ENCODE assay signal across 20 cellular contexts in genomic region chr16:66322174-66322573, GRCh38. TPM values are rescaled to one million over a fixed set of nuclear protein-coding genes. Genes with fewer than 3 reads are reported as not detected.
A peak's percentile ranks its signal among the peaks of the same experiment; 100 is the strongest.
DNase-seq lines count a peak whose midpoint lies in the region; ATAC-seq, FAIRE-seq and TF ChIP-seq lines count a peak whose summit lies in the region.
"Had no signal": no experiment of that assay in that cellular context is flagged by ENCODE, and none has a peak within 500 bp of the region (broad histone marks: within the 10 kb centered on the region; RNA-seq: fewer than 3 reads in every experiment).

No MANE protein-coding gene starts in this region.

- H3K4me3 Mint-ChIP-seq in activated naive CD8-positive, alpha-beta T cell treated with anti-CD3 and anti-CD28 coated beads for 36 hours = no peak overlapping the region
- no peak overlapping the region for H3K4me3 Mint-ChIP-seq in MCF 10A (ENCODE audit: unreplicated experiment)
- H3K4me3 Mint-ChIP-seq: activated naive CD8-positive, alpha-beta T cell treated with anti-CD3 and anti-CD28 coated beads, Interleukin-2, amount 50 U/mL, for 24 hours; immature natural killer cell; stimulated activated naive CD8-positive, alpha-beta T cell treated with anti-CD3 and anti-CD28 coated beads, Interleukin-15, Interleukin-2, amounts not matched to agents 100 ng/mL and 50 ng/mL, for 24 hours had no signal

- H3K27ac Mint-ChIP-seq in activated naive CD8-positive, alpha-beta T cell treated with anti-CD3 and anti-CD28 coated beads for 36 hours = no peak overlapping the region
- no peak overlapping the region for H3K27ac Mint-ChIP-seq in MCF 10A (ENCODE audit: low read depth, unreplicated experiment)
- H3K27ac Mint-ChIP-seq: activated naive CD8-positive, alpha-beta T cell treated with anti-CD3 and anti-CD28 coated beads, Interleukin-2, amount 50 U/mL, for 24 hours; activated T-helper 2 cell treated with anti-CD3 and anti-CD28 coated beads, Interferon-gamma antibody, Interleukin-2, Interleukin-4, amounts not matched to agents 10 μg/mL and 5 μg/mL and 100 μg/mL, durations not matched to agents 14 hours and 24 hours and 36 hours; immature natural killer cell; stimulated activated naive CD8-positive, alpha-beta T cell treated with anti-CD3 and anti-CD28 coated beads, Interleukin-15, Interleukin-2, amounts not matched to agents 100 ng/mL and 50 ng/mL, for 24 hours had no signal

- FAIRE-seq in GM12891 (lab: Jason Lieb, UNC) = no peak
- FAIRE-seq: A549 had no signal

- ATAC-seq in GM19043 (IDR thresholded peaks at IDR 0.05; ENCODE audit: low read depth, unreplicated experiment) (peak; percentile 87), HG02623 (IDR thresholded peaks at IDR 0.05; ENCODE audit: unreplicated experiment) (peak; percentile 66), HG03378 (IDR thresholded peaks at IDR 0.05; ENCODE audit: unreplicated experiment) (peak; percentile 81)
- ATAC-seq: activated naive CD8-positive, alpha-beta T cell treated with anti-CD3 and anti-CD28 coated beads, Interleukin-2, amount 50 U/mL, for 24 hours had no signal

- H3K9me3 Mint-ChIP-seq in activated naive CD8-positive, alpha-beta T cell treated with anti-CD3 and anti-CD28 coated beads for 36 hours = no peaks in the 10 kb centered on the region
- no peaks in the 10 kb centered on the region for H3K9me3 Mint-ChIP-seq in MCF 10A (ENCODE audit: unreplicated experiment)
- H3K9me3 Mint-ChIP-seq: activated naive CD8-positive, alpha-beta T cell treated with anti-CD3 and anti-CD28 coated beads, Interleukin-2, amount 50 U/mL, for 24 hours; activated T-helper 2 cell treated with anti-CD3 and anti-CD28 coated beads, Interferon-gamma antibody, Interleukin-2, Interleukin-4, amounts not matched to agents 10 μg/mL and 5 μg/mL and 100 μg/mL, durations not matched to agents 14 hours and 24 hours and 36 hours; immature natural killer cell; stimulated activated naive CD8-positive, alpha-beta T cell treated with anti-CD3 and anti-CD28 coated beads, Interleukin-15, Interleukin-2, amounts not matched to agents 100 ng/mL and 50 ng/mL, for 24 hours had no signal

- intact Hi-C loops in MCF 10A (cut with micrococcal nuclease) = no loop called here

- no peaks in the 10 kb centered on the region for H3K27me3 Mint-ChIP-seq in activated naive CD8-positive, alpha-beta T cell treated with anti-CD3 and anti-CD28 coated beads for 36 hours
- peaks cover 29% of the 10 kb centered on the region for H3K27me3 Mint-ChIP-seq in MCF 10A (ENCODE audit: insufficient read depth, unreplicated experiment)
- H3K27me3 Mint-ChIP-seq: activated naive CD8-positive, alpha-beta T cell treated with anti-CD3 and anti-CD28 coated beads, Interleukin-2, amount 50 U/mL, for 24 hours had no signal

- no TSS peak for BruUV-seq in MCF 10A (replicated peaks; lab: Mats Ljungman, UMichigan)

- H3K4me1 Mint-ChIP-seq in activated naive CD8-positive, alpha-beta T cell treated with anti-CD3 and anti-CD28 coated beads for 36 hours = no peaks in the 10 kb centered on the region
- H3K4me1 Mint-ChIP-seq in MCF 10A (ENCODE audit: insufficient read depth, unreplicated experiment) = no peaks in the 10 kb centered on the region
- H3K4me1 Mint-ChIP-seq: activated naive CD8-positive, alpha-beta T cell treated with anti-CD3 and anti-CD28 coated beads, Interleukin-2, amount 50 U/mL, for 24 hours; immature natural killer cell had no signal

- no peak for DNase-seq in GM12891 (ENCODE audit: insufficient read length, low spot score)
- no peak for DNase-seq in activated naive CD8-positive, alpha-beta T cell treated with anti-CD3 and anti-CD28 coated beads for 36 hours
- no peak for DNase-seq in NCI-H526 (lab: John Stamatoyannopoulos, UW)
- DNase-seq in MCF 10A (ENCODE audit: unreplicated experiment) = no peak
- DNase-seq in T1000 (lab: John Stamatoyannopoulos, UW) = no peak
- DNase-seq: activated CD4-positive, alpha-beta T cell treated with anti-CD3 and anti-CD28 coated beads for 48 hours; activated naive CD8-positive, alpha-beta T cell treated with anti-CD3 and anti-CD28 coated beads, Interleukin-2, amount 50 U/mL, for 24 hours; brain microvascular endothelial cell; EL; HCEC 1CT; immature natural killer cell; NCI-H1694 treated with DMSO at 0.1 percent for 48 hours had no signal

- TF ChIP-seq POLR2A in GM12891 (IDR thresholded peaks at IDR 0.05; ENCODE audit: low read depth, low read length) = no peak

- POLR2A ChIA-PET in MCF 10A (lab: Yijun Ruan, JAX) = no interaction called here

- no peaks in the 10 kb centered on the region for H3K36me3 Mint-ChIP-seq in activated naive CD8-positive, alpha-beta T cell treated with anti-CD3 and anti-CD28 coated beads for 36 hours
- no peaks in the 10 kb centered on the region for H3K36me3 Mint-ChIP-seq in MCF 10A (ENCODE audit: insufficient read depth, unreplicated experiment)
- H3K36me3 Mint-ChIP-seq: immature natural killer cell had no signal

- CTCF ChIA-PET in MCF 10A (lab: Yijun Ruan, JAX) = interaction anchor here (0.6 to 9.9 kb wide), 3 partner anchors 22 to 1380 kb away, joined by 4 to 132 read pairs (median 7); no protein-coding TSS in a partner anchor

- no peak for TF ChIP-seq CTCF in MCF 10A (IDR thresholded peaks at IDR 0.05; ENCODE audit: unreplicated experiment)

TF ChIP-seq in GM12891, 5 proteins besides CTCF, POLR2A, EP300 and RAD21:
- no peak for TF ChIP-seq POLR2AphosphoS5 (IDR thresholded peaks at IDR 0.05; ENCODE audit: low read depth, low read length)
- no peak for TF ChIP-seq POU2F2 (IDR thresholded peaks at IDR 0.05; ENCODE audit: low read depth, low read length)
- peak; percentile 55; the same call in 1 of the 2 replicates for TF ChIP-seq SPI1 (IDR thresholded peaks at IDR 0.05; ENCODE audit: low read depth, low read length)
- TF ChIP-seq TAF1 (IDR thresholded peaks at IDR 0.05; ENCODE audit: low read depth, low read length) = no peak

RNA-seq across cellular contexts. Expression of gene CDH5, which starts 44.3 kb away (rescaled TPM):
- polyA plus RNA-seq in GM12891 (2012; ENCODE audit: low read depth, missing spikeins) = not detected
- total RNA-seq in activated naive CD8-positive, alpha-beta T cell treated with anti-CD3 and anti-CD28 coated beads for 36 hours = not detected
- total RNA-seq in MCF 10A (2022) = not detected in 2 replicates
- total RNA-seq: activated T-helper 2 cell treated with anti-CD3 and anti-CD28 coated beads, Interferon-gamma antibody, Interleukin-2, Interleukin-4, amounts not matched to agents 10 μg/mL and 5 μg/mL and 100 μg/mL, durations not matched to agents 14 hours and 24 hours and 36 hours; NCI-H460 had no signal
- polyA plus RNA-seq: BJ, immature natural killer cell had no signal
